Comparison of ENCODE assay signal across 5 cellular contexts in genomic region chr21:40895697-40896096, GRCh38. TPM values are rescaled to one million over a fixed set of nuclear protein-coding genes. Genes with fewer than 3 reads are reported as not detected.
"Had no signal": no experiment of that assay in that cellular context is flagged by ENCODE, and none has a peak within 500 bp of the region (broad histone marks: within the 10 kb centered on the region; RNA-seq: fewer than 3 reads in every experiment).

No MANE protein-coding gene starts in this region.

RNA-seq across cellular contexts. Expression of gene DSCAM, which starts 48.7 kb away (rescaled TPM):
- total RNA-seq: thoracic aorta, upper lobe of right lung, ureter, vagina had no signal
- polyA plus RNA-seq: stomach had no signal
